Comparison of ENCODE assay signal across 8 cellular contexts in the genomic region with DNA sequence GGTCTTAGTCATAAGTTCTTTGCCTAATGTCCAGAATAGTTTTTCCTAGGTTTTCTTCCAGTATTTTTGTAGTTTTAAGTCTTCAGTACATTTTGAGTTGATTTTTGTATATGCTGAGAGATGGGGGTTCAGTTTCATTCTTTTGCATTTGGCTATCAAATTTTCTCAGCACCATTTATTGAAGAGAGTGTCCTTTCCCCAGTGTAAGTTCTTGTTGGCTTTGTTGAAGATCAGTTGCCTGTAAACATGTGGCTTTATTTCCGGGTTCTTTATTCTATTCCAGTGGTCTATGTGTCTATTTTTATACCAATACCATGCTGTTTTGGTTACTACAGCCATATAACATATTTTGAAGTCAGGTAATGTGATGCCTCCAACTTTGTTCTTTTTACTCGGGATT.
"Had no signal": no experiment of that assay in that cellular context is flagged by ENCODE, and none has a peak within 500 bp of the region (broad histone marks: within the 10 kb centered on the region; RNA-seq: fewer than 3 reads in every experiment).

No MANE protein-coding gene starts in this region.

- H3K9me3 ChIP-seq: HAP-1 had no signal

- H3K27ac ChIP-seq: GM23248 had no signal

- H3K4me1 ChIP-seq: HAP-1 had no signal

- H3K4me3 ChIP-seq: GM23248, GM23338, HAP-1 had no signal

- H3K36me3 ChIP-seq: HAP-1 had no signal

- DNase-seq: GM23248, GOT3, H7, H9, HCEC 1CT, HFFc6 had no signal
